23 cellular contexts compared by ENCODE assay signal in the genomic region with DNA sequence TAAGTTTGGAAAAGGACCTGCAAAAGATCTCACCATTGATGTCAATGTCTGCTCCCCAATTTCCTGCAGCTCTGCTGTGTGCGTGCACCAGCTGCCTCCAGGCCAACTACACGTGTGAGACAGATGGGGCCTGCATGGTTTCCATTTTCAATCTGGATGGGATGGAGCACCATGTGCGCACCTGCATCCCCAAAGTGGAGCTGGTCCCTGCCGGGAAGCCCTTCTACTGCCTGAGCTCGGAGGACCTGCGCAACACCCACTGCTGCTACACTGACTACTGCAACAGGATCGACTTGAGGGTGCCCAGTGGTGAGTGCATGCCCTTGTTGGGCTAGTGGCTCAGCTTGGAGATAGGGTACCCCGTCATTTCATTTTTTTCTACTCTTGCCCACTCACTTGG. TPM values are rescaled to one million over a fixed set of nuclear protein-coding genes. Genes with fewer than 3 reads are reported as not detected.
A peak's percentile ranks its signal among the peaks of the same experiment; 100 is the strongest.
DNase-seq lines count a peak whose midpoint lies in the region; ATAC-seq and TF ChIP-seq lines count a peak whose summit lies in the region.
"Had no signal": no experiment of that assay in that cellular context is flagged by ENCODE, and none has a peak within 500 bp of the region (broad histone marks: within the 10 kb centered on the region; RNA-seq: fewer than 3 reads in every experiment).

No MANE protein-coding gene starts in this region.

- intact Hi-C loops in mucosa of descending colon (cut with DNase I, micrococcal nuclease): loop anchor here in 1 of 2 donors (10.0 kb wide), 1 partner anchor 80 kb away; no protein-coding TSS in a partner anchor

- peak overlapping the region; percentile 17 for H3K27ac ChIP-seq in mesendoderm (ENCODE audit: low read depth, low read length)
- H3K27ac ChIP-seq: psoas muscle had no signal

- H3K56ac ChIP-seq in mesendoderm (ENCODE audit: low read length): peak overlapping the region; percentile 46

- no peak for TF ChIP-seq CTCF in mucosa of descending colon (IDR thresholded peaks at IDR 0.05)

- no peaks in the 10 kb centered on the region for H3K9me3 ChIP-seq in mucosa of descending colon
- H3K9me3 ChIP-seq: A549, BE2C, psoas muscle had no signal

- no peaks in the 10 kb centered on the region for H3K27me3 ChIP-seq in mesendoderm (ENCODE audit: insufficient read depth, low read length, poor library complexity)
- H3K27me3 ChIP-seq: BE2C had no signal

- no peaks in the 10 kb centered on the region for H3K9me3 Mint-ChIP-seq in activated naive CD4-positive, alpha-beta T cell treated with anti-CD3 and anti-CD28 coated beads, Interleukin-2, amount 10 ng/mL, durations not matched to agents 7 days and 5 days
- no peaks in the 10 kb centered on the region for H3K9me3 Mint-ChIP-seq in activated naive CD4-positive, alpha-beta T cell treated with anti-CD3 and anti-CD28 coated beads, Interleukin-2, amount 50 U/mL, for 72 hours
- H3K9me3 Mint-ChIP-seq: IgD-negative memory B cell, type B pancreatic cell, WTC11 had no signal

- H4K8ac ChIP-seq in mesendoderm (ENCODE audit: low read depth, low read length): no peak overlapping the region

- no peak overlapping the region for H2BK120ac ChIP-seq in mesendoderm (ENCODE audit: low read depth, low read length)

- peak overlapping the region; percentile 19 for H2AK5ac ChIP-seq in mesendoderm (ENCODE audit: low read length)

- WGBS in mesendoderm (ENCODE audit: extremely low coverage, insufficient coverage, low lambda C conversion rate): no CpG with 5 or more reads among the region's 8 CpGs

- H2BK15ac ChIP-seq in mesendoderm (replicated peaks; ENCODE audit: low read depth): no peak overlapping the region

- H3K4me3 ChIP-seq in mesendoderm (ENCODE audit: low read length) (no peak overlapping the region), mucosa of descending colon (no peak overlapping the region)
- H3K4me3 ChIP-seq: A549, psoas muscle had no signal

- no peak for ATAC-seq in activated naive CD4-positive, alpha-beta T cell treated with anti-CD3 and anti-CD28 coated beads, Interleukin-2, amount 50 U/mL, for 72 hours
- no peak for ATAC-seq in GM21515 (IDR thresholded peaks at IDR 0.05; ENCODE audit: unreplicated experiment)
- no peak for ATAC-seq in mucosa of descending colon
- ATAC-seq: A549, HCT116, psoas muscle, SK-N-SH treated with all-trans-retinoic acid at 6 μM for 48 hours, WTC11 had no signal

- peak overlapping the region; percentile 4 for H3K27ac Mint-ChIP-seq in activated naive CD4-positive, alpha-beta T cell treated with anti-CD3 and anti-CD28 coated beads, Interleukin-2, amount 10 ng/mL, durations not matched to agents 7 days and 5 days
- no peak overlapping the region for H3K27ac Mint-ChIP-seq in activated naive CD4-positive, alpha-beta T cell treated with anti-CD3 and anti-CD28 coated beads, Interleukin-2, amount 50 U/mL, for 72 hours
- H3K27ac Mint-ChIP-seq: WTC11 had no signal

- peaks cover 1% of the 10 kb centered on the region for H3K79me2 ChIP-seq in mesendoderm (ENCODE audit: control insufficient read depth, insufficient read depth, low read length)

- H3K4me1 ChIP-seq in mesendoderm (ENCODE audit: control insufficient read depth, low read depth, low read length) (peaks cover 34% of the 10 kb centered on the region), mucosa of descending colon (ENCODE audit: low read depth) (peaks cover 38% of the 10 kb centered on the region)

- H3K18ac ChIP-seq in mesendoderm (ENCODE audit: low read length): no peak overlapping the region

- peaks cover 63% of the 10 kb centered on the region for H3K4me1 Mint-ChIP-seq in activated naive CD4-positive, alpha-beta T cell treated with anti-CD3 and anti-CD28 coated beads, Interleukin-2, amount 10 ng/mL, durations not matched to agents 7 days and 5 days

- H3K36me3 Mint-ChIP-seq in activated naive CD4-positive, alpha-beta T cell treated with anti-CD3 and anti-CD28 coated beads, Interleukin-2, amount 10 ng/mL, durations not matched to agents 7 days and 5 days: peaks cover 17% of the 10 kb centered on the region
- peaks cover 16 to 19% of the 10 kb centered on the region in 2 donors for H3K36me3 Mint-ChIP-seq in activated naive CD4-positive, alpha-beta T cell treated with anti-CD3 and anti-CD28 coated beads, Interleukin-2, amount 50 U/mL, for 72 hours

- CTCF ChIA-PET in activated naive CD4-positive, alpha-beta T cell treated with anti-CD3 and anti-CD28 coated beads, Interleukin-2, amount 10 ng/mL, durations not matched to agents 7 days and 5 days (lab: Charles Lee): interaction anchor here (1.0 to 2.3 kb wide), 8 partner anchors 11 to 51 kb away, joined by 3 to 7 read pairs (median 6); a partner anchor contains a TSS

- peaks cover 2% of the 10 kb centered on the region for H3K36me3 ChIP-seq in mesendoderm (ENCODE audit: control insufficient read depth, insufficient read depth, low read length)
- no peaks in the 10 kb centered on the region for H3K36me3 ChIP-seq in mucosa of descending colon (ENCODE audit: low read depth)

- no peak overlapping the region for H3K4me3 Mint-ChIP-seq in activated naive CD4-positive, alpha-beta T cell treated with anti-CD3 and anti-CD28 coated beads, Interleukin-2, amount 10 ng/mL, durations not matched to agents 7 days and 5 days
- H3K4me3 Mint-ChIP-seq: type B pancreatic cell, WTC11 had no signal

- H3K27me3 Mint-ChIP-seq in activated naive CD4-positive, alpha-beta T cell treated with anti-CD3 and anti-CD28 coated beads, Interleukin-2, amount 10 ng/mL, durations not matched to agents 7 days and 5 days: peaks cover 3% of the 10 kb centered on the region
- H3K27me3 Mint-ChIP-seq: IgD-negative memory B cell, type B pancreatic cell had no signal

- H3K79me1 ChIP-seq in mesendoderm (ENCODE audit: low read length): peaks cover 12% of the 10 kb centered on the region

- H2BK5ac ChIP-seq in mesendoderm (ENCODE audit: low read length): peak overlapping the region; percentile 21

- H3K4me2 ChIP-seq in mesendoderm (ENCODE audit: low read length): no peak overlapping the region

- H4K5ac ChIP-seq in mesendoderm (ENCODE audit: low read length): no peak overlapping the region

- H3K9ac ChIP-seq in mesendoderm (ENCODE audit: low read length): peak overlapping the region; percentile 11

- no peak overlapping the region for H3K23ac ChIP-seq in mesendoderm (ENCODE audit: low read length)

- no peak for DNase-seq in activated naive CD4-positive, alpha-beta T cell treated with anti-CD3 and anti-CD28 coated beads, Interleukin-2, amount 10 ng/mL, durations not matched to agents 7 days and 5 days
- DNase-seq in activated naive CD4-positive, alpha-beta T cell treated with anti-CD3 and anti-CD28 coated beads, Interleukin-2, amount 50 U/mL, for 72 hours (ENCODE audit: low spot score in 2 of 2): no peak
- peak; percentile 19 for DNase-seq in NCI-H2171 treated with DMSO at 0.1 percent for 48 hours (lab: John Stamatoyannopoulos, UW)
- DNase-seq in mesendoderm: no peak
- DNase-seq in NCI-H510A treated with DMSO at 0.1 percent for 48 hours (lab: John Stamatoyannopoulos, UW): no peak
- no peak for DNase-seq in medulla oblongata (ENCODE audit: extremely low spot score)
- no peak for DNase-seq in mucosa of descending colon
- DNase-seq: activated gamma-delta T cell, BE2C, islet precursor cell, NCI-H1105, NCI-H2029, NCI-H748 treated with DMSO at 0.1 percent for 48 hours, psoas muscle, T-helper 9 cell had no signal

- no peak overlapping the region for H3K4ac ChIP-seq in mesendoderm (ENCODE audit: low read depth, low read length)

RNA-seq across cellular contexts. Expression of a gene that starts 23.7 kb away (rescaled TPM):
- 1 to 10 TPM; 5.2 to 9.0 TPM for total RNA-seq in activated naive CD4-positive, alpha-beta T cell treated with anti-CD3 and anti-CD28 coated beads, Interleukin-2, amount 50 U/mL, for 72 hours
- polyA plus RNA-seq in mesendoderm (2013, experiment 1 of 2): 9.9 TPM
- 9.5 TPM for polyA plus RNA-seq in mesendoderm (2013, experiment 2 of 2)
- total RNA-seq in mucosa of descending colon: 10 to 100 TPM; 42.4 to 95.7 (median 77.3) TPM

RNA-seq across cellular contexts. Expression of a gene that starts 31.6 kb away (rescaled TPM):
- total RNA-seq in activated naive CD4-positive, alpha-beta T cell treated with anti-CD3 and anti-CD28 coated beads, Interleukin-2, amount 50 U/mL, for 72 hours: 10 to 100 TPM in 1 of 2 donors, 1 to 10 TPM in 1; 9.9 to 32.9 TPM
- 0.95 TPM for polyA plus RNA-seq in mesendoderm (2013, experiment 1 of 2)
- 0.91 TPM for polyA plus RNA-seq in mesendoderm (2013, experiment 2 of 2)
- total RNA-seq in mucosa of descending colon: 10 to 100 TPM in 2 of 3 donors, 1 to 10 TPM in 1; 9.4 to 19.6 (median 13.8) TPM
- total RNA-seq: bronchial epithelial cell had no signal

Comparison
In these comparisons a context has a peak if more than half of its experiments do, and no peak if none do; other contexts are left out.
1. RNA of a gene that starts 23.7 kb away (total RNA-seq): 42.4 to 95.7 TPM in mucosa of descending colon; 5.2 to 9.0 TPM in activated naive CD4-positive, alpha-beta T cell treated with anti-CD3 and anti-CD28 coated beads, Interleukin-2, amount 50 U/mL, for 72 hours; every median in the first group is over 4 times any median in the second.